Comparison of ENCODE assay signal across 8 cellular contexts in genomic region chr1:156676820-156677615, GRCh38. TPM values are rescaled to one million over a fixed set of nuclear protein-coding genes. Genes with fewer than 3 reads are reported as not detected.
DNase-seq lines count a peak whose midpoint lies in the region; ATAC-seq lines count a peak whose summit lies in the region.

A gene with protein sequence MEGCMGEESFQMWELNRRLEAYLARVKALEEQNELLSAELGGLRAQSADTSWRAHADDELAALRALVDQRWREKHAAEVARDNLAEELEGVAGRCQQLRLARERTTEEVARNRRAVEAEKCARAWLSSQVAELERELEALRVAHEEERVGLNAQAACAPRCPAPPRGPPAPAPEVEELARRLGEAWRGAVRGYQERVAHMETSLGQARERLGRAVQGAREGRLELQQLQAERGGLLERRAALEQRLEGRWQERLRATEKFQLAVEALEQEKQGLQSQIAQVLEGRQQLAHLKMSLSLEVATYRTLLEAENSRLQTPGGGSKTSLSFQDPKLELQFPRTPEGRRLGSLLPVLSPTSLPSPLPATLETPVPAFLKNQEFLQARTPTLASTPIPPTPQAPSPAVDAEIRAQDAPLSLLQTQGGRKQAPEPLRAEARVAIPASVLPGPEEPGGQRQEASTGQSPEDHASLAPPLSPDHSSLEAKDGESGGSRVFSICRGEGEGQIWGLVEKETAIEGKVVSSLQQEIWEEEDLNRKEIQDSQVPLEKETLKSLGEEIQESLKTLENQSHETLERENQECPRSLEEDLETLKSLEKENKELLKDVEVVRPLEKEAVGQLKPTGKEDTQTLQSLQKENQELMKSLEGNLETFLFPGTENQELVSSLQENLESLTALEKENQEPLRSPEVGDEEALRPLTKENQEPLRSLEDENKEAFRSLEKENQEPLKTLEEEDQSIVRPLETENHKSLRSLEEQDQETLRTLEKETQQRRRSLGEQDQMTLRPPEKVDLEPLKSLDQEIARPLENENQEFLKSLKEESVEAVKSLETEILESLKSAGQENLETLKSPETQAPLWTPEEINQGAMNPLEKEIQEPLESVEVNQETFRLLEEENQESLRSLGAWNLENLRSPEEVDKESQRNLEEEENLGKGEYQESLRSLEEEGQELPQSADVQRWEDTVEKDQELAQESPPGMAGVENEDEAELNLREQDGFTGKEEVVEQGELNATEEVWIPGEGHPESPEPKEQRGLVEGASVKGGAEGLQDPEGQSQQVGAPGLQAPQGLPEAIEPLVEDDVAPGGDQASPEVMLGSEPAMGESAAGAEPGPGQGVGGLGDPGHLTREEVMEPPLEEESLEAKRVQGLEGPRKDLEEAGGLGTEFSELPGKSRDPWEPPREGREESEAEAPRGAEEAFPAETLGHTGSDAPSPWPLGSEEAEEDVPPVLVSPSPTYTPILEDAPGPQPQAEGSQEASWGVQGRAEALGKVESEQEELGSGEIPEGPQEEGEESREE (N-terminal part only) (minus strand): TSS chr1:156677407. CDS start chr1:156677264, 143 bp downstream.

- peaks cover 74% of the 10 kb centered on the region for H3K27me3 Mint-ChIP-seq in stimulated activated naive CD8-positive, alpha-beta T cell treated with anti-CD3 and anti-CD28 coated beads, Interleukin-15, Interleukin-2, amounts not matched to agents 100 ng/mL and 50 ng/mL, for 24 hours

- H3K4me1 Mint-ChIP-seq in stimulated activated naive CD8-positive, alpha-beta T cell treated with anti-CD3 and anti-CD28 coated beads, Interleukin-15, Interleukin-2, amounts not matched to agents 100 ng/mL and 50 ng/mL, for 24 hours (ENCODE audit: low read depth) = peaks cover 12% of the 10 kb centered on the region

- ATAC-seq in stimulated activated naive CD8-positive, alpha-beta T cell treated with anti-CD3 and anti-CD28 coated beads, Interleukin-15, Interleukin-2, amounts not matched to agents 100 U/mL and 50 U/mL, for 24 hours = no peak
- no peak for ATAC-seq in HG03457 (IDR thresholded peaks at IDR 0.05; ENCODE audit: unreplicated experiment)
- ATAC-seq in HG03571 (IDR thresholded peaks at IDR 0.05; ENCODE audit: unreplicated experiment) = no peak

- H3K4me3 Mint-ChIP-seq in stimulated activated naive CD8-positive, alpha-beta T cell treated with anti-CD3 and anti-CD28 coated beads, Interleukin-15, Interleukin-2, amounts not matched to agents 100 ng/mL and 50 ng/mL, for 24 hours = peak within 1 kb of the TSS; percentile 22

- no peaks in the 10 kb centered on the region for H3K36me3 Mint-ChIP-seq in stimulated activated naive CD8-positive, alpha-beta T cell treated with anti-CD3 and anti-CD28 coated beads, Interleukin-15, Interleukin-2, amounts not matched to agents 100 ng/mL and 50 ng/mL, for 24 hours (ENCODE audit: low read depth)

- H3K9me3 Mint-ChIP-seq in stimulated activated naive CD8-positive, alpha-beta T cell treated with anti-CD3 and anti-CD28 coated beads, Interleukin-15, Interleukin-2, amounts not matched to agents 100 ng/mL and 50 ng/mL, for 24 hours = no peaks in the 10 kb centered on the region

- 2 to 3% (median 3%) methylated on average over 68 to 70 of the region's 70 CpGs for WGBS in adipose tissue, 3 donors

- DNase-seq in stimulated activated naive CD8-positive, alpha-beta T cell treated with anti-CD3 and anti-CD28 coated beads, Interleukin-15, Interleukin-2, amounts not matched to agents 100 U/mL and 50 U/mL, for 24 hours = no peak
- peak; percentile 82 for DNase-seq in hepatic stellate cell (ENCODE audit: low spot score)
- peak; percentile 68 for DNase-seq in putamen (ENCODE audit: low spot score)
- DNase-seq in stimulated activated CD4-positive, alpha-beta T cell treated with anti-CD3 and anti-CD28 coated beads, Interleukin-2, amount 100 ng/mL, for 48 hours = no peak

- H3K27ac ChIP-seq in adipose tissue (ENCODE audit: low read depth, low read length) = no peak within 1 kb of the TSS

- H3K27ac Mint-ChIP-seq in stimulated activated naive CD8-positive, alpha-beta T cell treated with anti-CD3 and anti-CD28 coated beads, Interleukin-15, Interleukin-2, amounts not matched to agents 100 ng/mL and 50 ng/mL, for 24 hours = no peak within 1 kb of the TSS

RNA-seq across cellular contexts. Expression of the gene that starts here (rescaled TPM):
- polyA plus RNA-seq in adipose tissue = 10 to 100 TPM in 2 of 3 donors, 1 to 10 TPM in 1; 3.5 to 38.3 (median 32.1) TPM

Comparison
In these comparisons a context has a peak if more than half of its experiments do, and no peak if none do; other contexts are left out.
1. DNase-seq: peak in hepatic stellate cell (single experiment) and putamen (single experiment); none in stimulated activated naive CD8-positive, alpha-beta T cell treated with anti-CD3 and anti-CD28 coated beads, Interleukin-15, Interleukin-2, amounts not matched to agents 100 U/mL and 50 U/mL, for 24 hours (single experiment) and stimulated activated CD4-positive, alpha-beta T cell treated with anti-CD3 and anti-CD28 coated beads, Interleukin-2, amount 100 ng/mL, for 48 hours (0 of 2).